In the genomic region with DNA sequence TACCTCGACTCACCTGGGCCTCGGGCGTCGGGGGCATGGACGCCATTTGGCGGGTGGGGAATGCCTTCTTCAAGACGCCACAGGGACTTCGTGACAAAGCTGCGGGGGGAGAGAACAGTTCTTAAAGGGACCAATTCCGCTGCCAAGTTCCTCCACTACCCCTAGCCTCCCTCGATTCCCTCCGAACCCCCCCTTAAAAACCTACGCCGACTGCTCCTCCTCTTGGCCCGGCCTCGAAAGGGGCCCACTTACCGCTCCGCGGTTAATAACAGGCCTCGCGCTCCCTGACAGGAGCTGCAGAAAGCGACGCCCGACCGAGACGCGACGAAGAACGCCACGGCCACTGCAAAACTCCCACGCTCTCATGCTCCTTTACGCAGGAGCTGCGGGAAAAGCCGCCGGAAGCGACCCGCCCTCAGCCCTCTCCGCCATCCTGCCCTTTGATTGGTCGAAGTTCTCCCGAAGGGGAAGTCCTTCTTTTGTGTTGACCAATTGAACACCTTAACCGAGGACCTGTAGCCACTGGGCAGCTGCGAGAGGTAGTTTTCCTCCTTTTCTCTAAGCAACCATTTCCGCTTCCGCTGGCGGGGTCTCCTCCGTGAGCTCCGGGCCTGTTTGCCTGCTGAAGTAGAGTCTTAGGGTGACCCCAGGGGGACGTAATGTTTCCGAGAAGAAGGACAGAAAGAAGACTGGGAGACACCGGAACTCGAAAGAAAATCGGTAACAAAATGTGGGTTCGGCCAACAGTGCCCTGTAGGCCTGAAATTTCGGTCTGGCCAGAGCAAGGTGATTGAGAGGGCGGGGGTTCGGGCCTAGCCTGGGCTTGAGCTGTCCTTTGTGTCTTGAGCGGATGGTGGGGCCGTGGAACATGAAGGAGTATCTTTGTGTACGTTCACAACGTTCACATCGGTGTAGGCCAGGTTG, we compare ENCODE assay signal across 8 cellular contexts. TPM values are rescaled to one million over a fixed set of nuclear protein-coding genes. Genes with fewer than 3 reads are reported as not detected.
DNase-seq lines count a peak whose midpoint lies in the region; ATAC-seq lines count a peak whose summit lies in the region.

A gene (plus strand): TSS at position 573 of the 924 bp plus-strand sequence. CDS start 32,548 bp downstream, outside the sequence.
A gene with protein sequence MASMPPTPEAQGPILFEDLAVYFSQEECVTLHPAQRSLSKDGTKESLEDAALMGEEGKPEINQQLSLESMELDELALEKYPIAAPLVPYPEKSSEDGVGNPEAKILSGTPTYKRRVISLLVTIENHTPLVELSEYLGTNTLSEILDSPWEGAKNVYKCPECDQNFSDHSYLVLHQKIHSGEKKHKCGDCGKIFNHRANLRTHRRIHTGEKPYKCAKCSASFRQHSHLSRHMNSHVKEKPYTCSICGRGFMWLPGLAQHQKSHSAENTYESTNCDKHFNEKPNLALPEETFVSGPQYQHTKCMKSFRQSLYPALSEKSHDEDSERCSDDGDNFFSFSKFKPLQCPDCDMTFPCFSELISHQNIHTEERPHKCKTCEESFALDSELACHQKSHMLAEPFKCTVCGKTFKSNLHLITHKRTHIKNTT (minus strand): TSS at position 397 of the 924 bp plus-strand sequence. CDS start 351 bp downstream, at position 46.

- H3K9me3 Mint-ChIP-seq in activated T-helper 2 cell treated with anti-CD3 and anti-CD28 coated beads, Interferon-gamma antibody, Interleukin-2, Interleukin-4, amounts not matched to agents 10 μg/mL and 5 μg/mL and 100 μg/mL, durations not matched to agents 14 hours and 24 hours and 36 hours, result peaks cover 37% of the 10 kb centered on the region
- H3K9me3 Mint-ChIP-seq in naive thymus-derived CD8-positive, alpha-beta T cell, result peaks cover 0 to 26% (median 13%) of the 10 kb centered on the region in 9 donors

- no peaks in the 10 kb centered on the region for H3K27me3 ChIP-seq in HUES64 (ENCODE audit: insufficient read depth, low read length)

- H3K4me1 ChIP-seq in HUES64 (ENCODE audit: insufficient read depth, low read length), result no peaks in the 10 kb centered on the region

- peak within 1 kb of the TSS; percentile 64 for H3K9ac ChIP-seq in HUES64 (ENCODE audit: low read depth, low read length)

- H3K27ac ChIP-seq in HUES64 (ENCODE audit: low read depth, low read length), result no peak within 1 kb of the TSS; the same call in 1 of the 2 replicates

- peak within 1 kb of the TSS; percentile 97 for H3K27ac Mint-ChIP-seq in activated T-helper 2 cell treated with anti-CD3 and anti-CD28 coated beads, Interferon-gamma antibody, Interleukin-2, Interleukin-4, amounts not matched to agents 10 μg/mL and 5 μg/mL and 100 μg/mL, durations not matched to agents 14 hours and 24 hours and 36 hours
- H3K27ac Mint-ChIP-seq in naive thymus-derived CD8-positive, alpha-beta T cell, result peak within 1 kb of the TSS; percentile 88 to 99 (median 96)

- peak within 1 kb of the TSS; percentile 74 for H3K4me3 ChIP-seq in HUES64 (ENCODE audit: low read length)

- peaks cover 21% of the 10 kb centered on the region for H3K36me3 ChIP-seq in HUES64 (ENCODE audit: insufficient read depth, low read length)

- DNase-seq in COLO668 (lab: John Stamatoyannopoulos, UW; ENCODE audit: unreplicated experiment) (peak; percentile 70), RKO (ENCODE audit: low spot score) (peak; percentile 94), fibroblast of peridontal ligament (ENCODE audit: extremely low read depth) (peak; percentile 90)
- DNase-seq in activated T-helper 2 cell treated with anti-CD3 and anti-CD28 coated beads, Interferon-gamma antibody, Interleukin-2, Interleukin-4, amounts not matched to agents 10 μg/mL and 5 μg/mL and 100 μg/mL, durations not matched to agents 14 hours and 24 hours and 36 hours (ENCODE audit: low spot score), result peak; percentile 79
- peak; percentile 54 to 89 (median 80) for DNase-seq in naive thymus-derived CD8-positive, alpha-beta T cell
- DNase-seq in stimulated activated naive CD4-positive, alpha-beta T cell (lab: John Stamatoyannopoulos, UW), result peak; percentile 58 to 81 (median 76)

- peaks cover 14% of the 10 kb centered on the region for H3K4me1 Mint-ChIP-seq in activated T-helper 2 cell treated with anti-CD3 and anti-CD28 coated beads, Interferon-gamma antibody, Interleukin-2, Interleukin-4, amounts not matched to agents 10 μg/mL and 5 μg/mL and 100 μg/mL, durations not matched to agents 14 hours and 24 hours and 36 hours (ENCODE audit: low read depth)
- H3K4me1 Mint-ChIP-seq in naive thymus-derived CD8-positive, alpha-beta T cell, result peaks cover 5 to 48% (median 28%) of the 10 kb centered on the region in 4 donors

- no peaks in the 10 kb centered on the region for H3K27me3 Mint-ChIP-seq in activated T-helper 2 cell treated with anti-CD3 and anti-CD28 coated beads, Interferon-gamma antibody, Interleukin-2, Interleukin-4, amounts not matched to agents 10 μg/mL and 5 μg/mL and 100 μg/mL, durations not matched to agents 14 hours and 24 hours and 36 hours (ENCODE audit: low read depth)
- no peaks in the 10 kb centered on the region for H3K27me3 Mint-ChIP-seq in naive thymus-derived CD8-positive, alpha-beta T cell

- H3K36me3 Mint-ChIP-seq in activated T-helper 2 cell treated with anti-CD3 and anti-CD28 coated beads, Interferon-gamma antibody, Interleukin-2, Interleukin-4, amounts not matched to agents 10 μg/mL and 5 μg/mL and 100 μg/mL, durations not matched to agents 14 hours and 24 hours and 36 hours (ENCODE audit: low read depth), result peaks cover 75% of the 10 kb centered on the region
- peaks cover 24 to 35% (median 24%) of the 10 kb centered on the region in 3 donors for H3K36me3 Mint-ChIP-seq in naive thymus-derived CD8-positive, alpha-beta T cell

- ATAC-seq in GM21367 (IDR thresholded peaks at IDR 0.05; ENCODE audit: unreplicated experiment), result peak; percentile 58
- peak; percentile 93 to 97 for ATAC-seq in naive thymus-derived CD8-positive, alpha-beta T cell

- WGBS in HUES64, result 58% methylated on average over 61 of the region's 61 CpGs

- H3K4me3 Mint-ChIP-seq in activated T-helper 2 cell treated with anti-CD3 and anti-CD28 coated beads, Interferon-gamma antibody, Interleukin-2, Interleukin-4, amounts not matched to agents 10 μg/mL and 5 μg/mL and 100 μg/mL, durations not matched to agents 14 hours and 24 hours and 36 hours (ENCODE audit: low read depth), result peak within 1 kb of the TSS; percentile 97
- H3K4me3 Mint-ChIP-seq in naive thymus-derived CD8-positive, alpha-beta T cell, result peak within 1 kb of the TSS; percentile 92 to 99 (median 95)

- H3K9me3 ChIP-seq in HUES64 (ENCODE audit: insufficient read depth, low read depth, low read length), result peaks cover 9% of the 10 kb centered on the region; the same call in 1 of the 2 replicates

- intact Hi-C loops in activated T-helper 2 cell treated with anti-CD3 and anti-CD28 coated beads, Interferon-gamma antibody, Interleukin-2, Interleukin-4, amounts not matched to agents 10 μg/mL and 5 μg/mL and 100 μg/mL, durations not matched to agents 14 hours and 24 hours and 36 hours (cut with micrococcal nuclease), result loop anchor here (1.0 kb wide), 1 partner anchor 42 kb away; a partner anchor contains a TSS

- POLR2A ChIA-PET in naive thymus-derived CD8-positive, alpha-beta T cell (lab: Charles Lee), result interaction anchor here (0.6 to 3.2 kb wide), 18 partner anchors 12 to 314 kb away, joined by 3 to 21 read pairs (median 5); a partner anchor contains a TSS

RNA-seq across cellular contexts. Expression of the first gene that starts in this region (rescaled TPM):
- 39.8 TPM for polyA plus RNA-seq in HUES64 (2013, experiment 1 of 2)
- 44.8 TPM for polyA plus RNA-seq in HUES64 (2013, experiment 2 of 2)
- total RNA-seq in activated T-helper 2 cell treated with anti-CD3 and anti-CD28 coated beads, Interferon-gamma antibody, Interleukin-2, Interleukin-4, amounts not matched to agents 10 μg/mL and 5 μg/mL and 100 μg/mL, durations not matched to agents 14 hours and 24 hours and 36 hours, result 31.0 and 36.2 TPM in 2 replicates
- total RNA-seq in naive thymus-derived CD8-positive, alpha-beta T cell, result 10 to 100 TPM; 68.5 to 74.4 TPM
- 10 to 100 TPM; 36.9 to 56.1 (median 44.4) TPM for polyA plus RNA-seq in naive thymus-derived CD8-positive, alpha-beta T cell

RNA-seq across cellular contexts. Expression of the second gene that starts in this region (rescaled TPM):
- 1.7 TPM for polyA plus RNA-seq in HUES64 (2013, experiment 1 of 2)
- polyA plus RNA-seq in HUES64 (2013, experiment 2 of 2), result 1.5 TPM
- 1.8 and 1.9 TPM in 2 replicates for total RNA-seq in activated T-helper 2 cell treated with anti-CD3 and anti-CD28 coated beads, Interferon-gamma antibody, Interleukin-2, Interleukin-4, amounts not matched to agents 10 μg/mL and 5 μg/mL and 100 μg/mL, durations not matched to agents 14 hours and 24 hours and 36 hours
- 1 to 10 TPM; 5.7 to 5.8 TPM for total RNA-seq in naive thymus-derived CD8-positive, alpha-beta T cell
- 1 to 10 TPM; 1.1 to 2.3 (median 1.9) TPM for polyA plus RNA-seq in naive thymus-derived CD8-positive, alpha-beta T cell
